1 cellular context compared by ENCODE assay signal in genomic region chr7:107751113-107751512, GRCh38.
TF ChIP-seq lines count a peak whose summit lies in the region.

No MANE protein-coding gene starts in this region.

TF ChIP-seq in WTC11, 78 proteins besides CTCF, POLR2A, EP300 and RAD21 (continued from another document):
- no peak for TF ChIP-seq ZNF532 (CRISPR knock-in tag; IDR thresholded peaks at IDR 0.05; ENCODE audit: borderline replicate concordance)
- TF ChIP-seq HMGA2 (CRISPR knock-in tag; IDR thresholded peaks at IDR 0.05) = no peak
- TF ChIP-seq ZNF232 (CRISPR knock-in tag; IDR thresholded peaks at IDR 0.05) = no peak
- TF ChIP-seq JUN (CRISPR knock-in tag; IDR thresholded peaks at IDR 0.05) = no peak
- no peak for TF ChIP-seq USF2 (CRISPR knock-in tag; IDR thresholded peaks at IDR 0.05)
- no peak for TF ChIP-seq ESRRA (CRISPR knock-in tag; IDR thresholded peaks at IDR 0.05; ENCODE audit: borderline replicate concordance)
- no peak for TF ChIP-seq NFYB (CRISPR knock-in tag; conservative IDR thresholded peaks at IDR 0.05; ENCODE audit: low read depth)
- TF ChIP-seq CREB1 (CRISPR knock-in tag; IDR thresholded peaks at IDR 0.05) = no peak
- TF ChIP-seq SMAD3 (CRISPR knock-in tag; IDR thresholded peaks at IDR 0.05; ENCODE audit: borderline replicate concordance) = no peak
- TF ChIP-seq ZNF671 (CRISPR knock-in tag; IDR thresholded peaks at IDR 0.05) = no peak
- TF ChIP-seq ZNF121 (CRISPR knock-in tag; IDR thresholded peaks at IDR 0.05) = no peak
- TF ChIP-seq SOX15 (CRISPR knock-in tag; IDR thresholded peaks at IDR 0.05) = no peak
- TF ChIP-seq NR3C1 (CRISPR knock-in tag; conservative IDR thresholded peaks at IDR 0.05; ENCODE audit: low read depth) = no peak
